ENCODE assay signal across 21 cellular contexts in the genomic region with DNA sequence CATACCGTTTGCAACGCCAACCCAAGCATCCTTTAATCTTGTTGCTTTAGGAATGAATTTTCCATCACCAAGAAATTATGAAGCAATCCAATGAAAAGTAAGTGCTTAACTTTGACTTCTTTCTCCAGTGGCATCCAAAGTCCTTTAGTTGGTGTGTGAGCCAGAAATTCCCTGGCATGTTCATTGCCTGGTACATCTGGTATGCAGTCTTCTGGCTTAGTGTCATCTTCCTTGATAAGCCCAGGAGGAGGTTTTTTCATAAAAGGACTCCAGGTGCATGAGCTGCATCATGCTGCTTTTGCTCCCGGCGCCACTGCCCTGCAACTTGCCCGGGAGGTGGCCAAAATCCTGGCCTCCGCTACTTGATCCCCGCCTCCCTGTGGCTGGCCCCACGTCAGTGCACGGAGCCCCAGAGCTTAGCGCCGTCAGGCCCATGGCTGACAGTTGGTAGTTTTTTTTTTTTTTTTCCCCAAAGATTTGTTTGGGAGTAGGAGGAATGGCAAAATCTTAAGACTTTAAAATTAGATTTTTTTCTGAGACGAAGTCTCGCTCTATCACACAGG. TPM values are rescaled to one million over a fixed set of nuclear protein-coding genes. Genes with fewer than 3 reads are reported as not detected.
DNase-seq lines count a peak whose midpoint lies in the region; ATAC-seq and TF ChIP-seq lines count a peak whose summit lies in the region.
"Had no signal": no experiment of that assay in that cellular context is flagged by ENCODE, and none has a peak within 500 bp of the region (broad histone marks: within the 10 kb centered on the region; RNA-seq: fewer than 3 reads in every experiment).

No MANE protein-coding gene starts in this region.

- no peaks in the 10 kb centered on the region for H3K27me3 Mint-ChIP-seq in activated naive CD4-positive, alpha-beta T cell treated with anti-CD3 and anti-CD28 coated beads for 36 hours (ENCODE audit: low read depth)
- H3K27me3 Mint-ChIP-seq in activated naive CD4-positive, alpha-beta T cell treated with anti-CD3 and anti-CD28 coated beads, Interleukin-2, amount 10 ng/mL, durations not matched to agents 7 days and 5 days: no peaks in the 10 kb centered on the region
- H3K27me3 Mint-ChIP-seq: dendritic cell treated with granulocyte-macrophage colony-stimulating factor and Interleukin-4, amounts not matched to agents 40 ng/mL and 50 ng/mL, for 4 days had no signal

- peak overlapping the region; percentile 13 for H3K27ac Mint-ChIP-seq in activated naive CD4-positive, alpha-beta T cell treated with anti-CD3 and anti-CD28 coated beads for 36 hours
- no peak overlapping the region for H3K27ac Mint-ChIP-seq in activated naive CD4-positive, alpha-beta T cell treated with anti-CD3 and anti-CD28 coated beads, Interleukin-2, amount 10 ng/mL, durations not matched to agents 7 days and 5 days
- H3K27ac Mint-ChIP-seq: dendritic cell treated with granulocyte-macrophage colony-stimulating factor and Interleukin-4, amounts not matched to agents 40 ng/mL and 50 ng/mL, for 4 days; stimulated activated effector memory CD8-positive, alpha-beta T cell treated with anti-CD3 and anti-CD28 coated beads, Interleukin-12 subunit alpha, Interleukin-12 subunit beta, amount 100 ng/mL, for 72 hours had no signal

- H3K27ac ChIP-seq in right cardiac atrium (ENCODE audit: low read length) (no peak overlapping the region), psoas muscle (no peak overlapping the region)
- H3K27ac ChIP-seq: transverse colon had no signal

- H3K4me1 ChIP-seq in right cardiac atrium (ENCODE audit: control insufficient read depth, insufficient read depth, low read length): peaks cover 3% of the 10 kb centered on the region
- no peaks in the 10 kb centered on the region for H3K4me1 ChIP-seq in psoas muscle

- DNase-seq in activated naive CD4-positive, alpha-beta T cell treated with anti-CD3 and anti-CD28 coated beads for 36 hours: no peak
- DNase-seq in activated naive CD4-positive, alpha-beta T cell treated with anti-CD3 and anti-CD28 coated beads, Interleukin-2, amount 10 ng/mL, durations not matched to agents 7 days and 5 days: no peak
- no peak for DNase-seq in right cardiac atrium
- no peak for DNase-seq in psoas muscle
- no peak for DNase-seq in NCI-H2107 (lab: John Stamatoyannopoulos, UW)
- DNase-seq: activated CD4-positive, alpha-beta T cell treated with anti-CD3 and anti-CD28 coated beads for 1 hour; activated gamma-delta T cell treated with Interleukin-2 at 50 U/mL for 16 hours; DMS79 treated with DMSO at 0.1 percent for 48 hours; esophagus squamous epithelium; NCI-H1092; NCI-H2171 treated with DMSO at 0.1 percent for 48 hours; occipital lobe; SIG-M5; small intestine; transverse colon had no signal

- WGBS in right cardiac atrium: 88% methylated on average over 13 of the region's 13 CpGs
- 68 to 84% (median 73%) methylated on average over 13 of the region's 13 CpGs for WGBS in psoas muscle, 3 donors

- ATAC-seq in SK-N-SH treated with all-trans-retinoic acid at 6 μM for 48 hours (peak; percentile 34; the same call in 2 of the 3 replicates), right cardiac atrium (peak; percentile 41 to 48), psoas muscle (peak in 3 of 4 donors; percentile 47 to 63 (median 59)), GM21423 (IDR thresholded peaks at IDR 0.05; ENCODE audit: unreplicated experiment) (no peak), HG03432 (IDR thresholded peaks at IDR 0.05; ENCODE audit: unreplicated experiment) (no peak)

- no peak for TF ChIP-seq CTCF in psoas muscle (IDR thresholded peaks at IDR 0.05)

- no peak overlapping the region for H3K4me3 Mint-ChIP-seq in activated naive CD4-positive, alpha-beta T cell treated with anti-CD3 and anti-CD28 coated beads for 36 hours
- no peak overlapping the region for H3K4me3 Mint-ChIP-seq in activated naive CD4-positive, alpha-beta T cell treated with anti-CD3 and anti-CD28 coated beads, Interleukin-2, amount 10 ng/mL, durations not matched to agents 7 days and 5 days
- H3K4me3 Mint-ChIP-seq: dendritic cell treated with granulocyte-macrophage colony-stimulating factor and Interleukin-4, amounts not matched to agents 40 ng/mL and 50 ng/mL, for 4 days; stimulated activated effector memory CD8-positive, alpha-beta T cell treated with anti-CD3 and anti-CD28 coated beads, Interleukin-12 subunit alpha, Interleukin-12 subunit beta, amount 100 ng/mL, for 72 hours had no signal

- intact Hi-C loops in activated naive CD4-positive, alpha-beta T cell treated with anti-CD3 and anti-CD28 coated beads for 36 hours (cut with micrococcal nuclease): no loop called here
- intact Hi-C loops in right cardiac atrium (cut with DNase I) (no loop called here), psoas muscle (cut with DNase I) (no loop called here)

- peaks cover 4 to 85% of the 10 kb centered on the region in 2 donors for H3K36me3 ChIP-seq in psoas muscle (ENCODE audit: insufficient read depth in 1 of 2, low read depth in 1 of 2)

- CTCF ChIA-PET in activated naive CD4-positive, alpha-beta T cell treated with anti-CD3 and anti-CD28 coated beads for 36 hours (lab: Charles Lee): interaction anchor here (0.7 to 1.6 kb wide), 7 partner anchors 8 to 166 kb away, joined by 3 to 6 read pairs (median 3); no protein-coding TSS in a partner anchor
- CTCF ChIA-PET in activated naive CD4-positive, alpha-beta T cell treated with anti-CD3 and anti-CD28 coated beads, Interleukin-2, amount 10 ng/mL, durations not matched to agents 7 days and 5 days (lab: Charles Lee): interaction anchor here (1.0 to 1.9 kb wide), 5 partner anchors 8 to 131 kb away, joined by 3 to 5 read pairs (median 4); no protein-coding TSS in a partner anchor

- H3K4me3 ChIP-seq in right cardiac atrium (ENCODE audit: low read length) (no peak overlapping the region), psoas muscle (no peak overlapping the region)
- H3K4me3 ChIP-seq: esophagus squamous epithelium, K562, transverse colon had no signal

- peaks cover 26% of the 10 kb centered on the region for H3K36me3 Mint-ChIP-seq in activated naive CD4-positive, alpha-beta T cell treated with anti-CD3 and anti-CD28 coated beads for 36 hours (ENCODE audit: low read depth)
- H3K36me3 Mint-ChIP-seq in activated naive CD4-positive, alpha-beta T cell treated with anti-CD3 and anti-CD28 coated beads, Interleukin-2, amount 10 ng/mL, durations not matched to agents 7 days and 5 days: peaks cover 30% of the 10 kb centered on the region
- H3K36me3 Mint-ChIP-seq: stimulated activated effector memory CD8-positive, alpha-beta T cell treated with anti-CD3 and anti-CD28 coated beads, Interleukin-12 subunit alpha, Interleukin-12 subunit beta, amount 100 ng/mL, for 72 hours had no signal

- H3K9me3 ChIP-seq in right cardiac atrium (ENCODE audit: control insufficient read depth, low read length) (no peaks in the 10 kb centered on the region), psoas muscle (no peaks in the 10 kb centered on the region)
- H3K9me3 ChIP-seq: esophagus squamous epithelium, transverse colon had no signal

- H3K4me1 Mint-ChIP-seq in activated naive CD4-positive, alpha-beta T cell treated with anti-CD3 and anti-CD28 coated beads for 36 hours (ENCODE audit: low read depth): peaks cover 12% of the 10 kb centered on the region
- peaks cover 5% of the 10 kb centered on the region for H3K4me1 Mint-ChIP-seq in activated naive CD4-positive, alpha-beta T cell treated with anti-CD3 and anti-CD28 coated beads, Interleukin-2, amount 10 ng/mL, durations not matched to agents 7 days and 5 days

- H3K9me3 Mint-ChIP-seq in activated naive CD4-positive, alpha-beta T cell treated with anti-CD3 and anti-CD28 coated beads for 36 hours: no peaks in the 10 kb centered on the region
- H3K9me3 Mint-ChIP-seq in activated naive CD4-positive, alpha-beta T cell treated with anti-CD3 and anti-CD28 coated beads, Interleukin-2, amount 10 ng/mL, durations not matched to agents 7 days and 5 days: no peaks in the 10 kb centered on the region
- H3K9me3 Mint-ChIP-seq: dendritic cell treated with granulocyte-macrophage colony-stimulating factor and Interleukin-4, amounts not matched to agents 40 ng/mL and 50 ng/mL, for 4 days; stimulated activated effector memory CD8-positive, alpha-beta T cell treated with anti-CD3 and anti-CD28 coated beads, Interleukin-12 subunit alpha, Interleukin-12 subunit beta, amount 100 ng/mL, for 72 hours had no signal

- no peaks in the 10 kb centered on the region for H3K27me3 ChIP-seq in right cardiac atrium (ENCODE audit: control insufficient read depth, insufficient read depth)
- H3K27me3 ChIP-seq in psoas muscle (ENCODE audit: insufficient read depth in 3 of 3, low read length in 2 of 3): no peaks in the 10 kb centered on the region
- H3K27me3 ChIP-seq: esophagus squamous epithelium, transverse colon had no signal

TF ChIP-seq in SK-N-SH treated with all-trans-retinoic acid at 6 μM for 48 hours, 23 proteins besides CTCF, POLR2A, EP300 and RAD21 (continues in another document):
- TF ChIP-seq ISL1 (CRISPR knock-in tag; IDR thresholded peaks at IDR 0.05) (no peak), BACH2 (CRISPR knock-in tag; IDR thresholded peaks at IDR 0.05; ENCODE audit: borderline replicate concordance) (no peak), ZC3H10 (CRISPR knock-in tag; IDR thresholded peaks at IDR 0.05) (no peak), TCF4 (CRISPR knock-in tag; IDR thresholded peaks at IDR 0.05; ENCODE audit: borderline replicate concordance) (no peak), CSDC2 (CRISPR knock-in tag; IDR thresholded peaks at IDR 0.05) (no peak), TOX (CRISPR knock-in tag; IDR thresholded peaks at IDR 0.05; ENCODE audit: borderline replicate concordance) (no peak), ZFP3 (CRISPR knock-in tag; IDR thresholded peaks at IDR 0.05) (no peak)
- TF ChIP-seq, protein P1, sequence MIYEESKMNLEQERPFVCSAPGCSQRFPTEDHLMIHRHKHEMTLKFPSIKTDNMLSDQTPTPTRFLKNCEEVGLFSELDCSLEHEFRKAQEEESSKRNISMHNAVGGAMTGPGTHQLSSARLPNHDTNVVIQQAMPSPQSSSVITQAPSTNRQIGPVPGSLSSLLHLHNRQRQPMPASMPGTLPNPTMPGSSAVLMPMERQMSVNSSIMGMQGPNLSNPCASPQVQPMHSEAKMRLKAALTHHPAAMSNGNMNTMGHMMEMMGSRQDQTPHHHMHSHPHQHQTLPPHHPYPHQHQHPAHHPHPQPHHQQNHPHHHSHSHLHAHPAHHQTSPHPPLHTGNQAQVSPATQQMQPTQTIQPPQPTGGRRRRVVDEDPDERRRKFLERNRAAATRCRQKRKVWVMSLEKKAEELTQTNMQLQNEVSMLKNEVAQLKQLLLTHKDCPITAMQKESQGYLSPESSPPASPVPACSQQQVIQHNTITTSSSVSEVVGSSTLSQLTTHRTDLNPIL (CRISPR knock-in tag; IDR thresholded peaks at IDR 0.05; ENCODE audit: low read depth): no peak

RNA-seq across cellular contexts. Expression of gene PUM2, which starts 58.7 kb away (rescaled TPM):
- total RNA-seq in activated naive CD4-positive, alpha-beta T cell treated with anti-CD3 and anti-CD28 coated beads for 36 hours: 10 to 100 TPM; 88.4 to 96.8 TPM
- total RNA-seq in right cardiac atrium (10 to 100 TPM; 77.2 to 84.5 (median 81.3) TPM), psoas muscle (10 to 100 TPM; 37.3 to 61.7 (median 48.6) TPM)
- polyA plus RNA-seq in right cardiac atrium (27.5 TPM), psoas muscle (10 to 100 TPM; 13.0 to 50.5 (median 20.4) TPM)

Comparison
In these comparisons a context has a peak if more than half of its experiments do, and no peak if none do; other contexts are left out.
1. ATAC-seq: peak in SK-N-SH treated with all-trans-retinoic acid at 6 μM for 48 hours (single experiment), right cardiac atrium (2 of 2) and psoas muscle (3 of 4); none in GM21423 (single experiment) and HG03432 (single experiment).